ENCODE assay signal across 32 cellular contexts in genomic region chr17:13756763-13757162, GRCh38.
"Had no signal": no experiment of that assay in that cellular context is flagged by ENCODE, and none has a peak within 500 bp of the region (broad histone marks: within the 10 kb centered on the region; RNA-seq: fewer than 3 reads in every experiment).

No MANE protein-coding gene starts in this region.

- H3K9me3 Mint-ChIP-seq: memory B cell, mesothelial cell of epicardium, naive B cell, nephron had no signal

- H3K4me2 ChIP-seq: smooth muscle cell had no signal

- H3K4me3 Mint-ChIP-seq: memory B cell, mesothelial cell of epicardium, naive B cell, nephron had no signal

- H3K9me3 ChIP-seq: esophagus muscularis mucosa, heart right ventricle, mucosa of descending colon, pancreas, stomach, thyroid gland, vagina had no signal

- H3K4me1 Mint-ChIP-seq: memory B cell, naive B cell, nephron had no signal

- H3K27ac ChIP-seq: dorsolateral prefrontal cortex, esophagus muscularis mucosa, heart right ventricle, pancreas, stomach, thyroid gland, vagina had no signal

- ATAC-seq: heart right ventricle, left cardiac atrium, left ventricle myocardium superior, mucosa of descending colon, pancreas, sciatic nerve had no signal

- H3K4me3 ChIP-seq: dorsolateral prefrontal cortex, esophagus muscularis mucosa, heart right ventricle, lung, mucosa of descending colon, pancreas, smooth muscle cell, stomach, thyroid gland, vagina had no signal

- H3K36me3 ChIP-seq: esophagus muscularis mucosa, heart right ventricle, pancreas, stomach, thyroid gland, vagina had no signal

- H3K27ac Mint-ChIP-seq: memory B cell, mesothelial cell of epicardium, nephron had no signal

- H3K36me3 Mint-ChIP-seq: memory B cell, mesothelial cell of epicardium, naive B cell had no signal

- DNase-seq: dorsolateral prefrontal cortex; effector CD4-positive, alpha-beta T cell; foreskin melanocyte; glutamatergic neuron; heart right ventricle; hippocampal formation; left cardiac atrium; left ventricle myocardium superior; mucosa of descending colon; naive B cell; occipital lobe; pancreas; retina; stimulated activated CD4-positive, alpha-beta T cell treated with anti-CD3 and anti-CD28 coated beads, Interleukin-12 subunit alpha, Interleukin-12 subunit beta, amount 100 ng/mL, for 4 hours; stimulated activated CD4-positive, alpha-beta T cell treated with anti-CD3 and anti-CD28 coated beads, Interleukin-1b, Interleukin-23, amount 100 ng/mL, for 48 hours; stimulated activated CD4-positive, alpha-beta T cell treated with anti-CD3 and anti-CD28 coated beads, Interleukin-4, amount 100 ng/mL, for 1 hour; stimulated activated CD8-positive, alpha-beta memory T cell treated with anti-CD3 and anti-CD28 coated beads, Interleukin-4, amount 100 ng/mL, for 48 hours; stimulated activated naive CD4-positive, alpha-beta T cell treated with Interleukin-2 at 50 U/mL for 16 hours; stomach; thyroid gland; trophoblast cell had no signal

- FAIRE-seq: colon, endothelial cell of umbilical vein, islet of Langerhans, pancreas had no signal

- H3K27me3 ChIP-seq: dorsolateral prefrontal cortex, esophagus muscularis mucosa, stomach, thyroid gland, vagina had no signal

- H3K4me1 ChIP-seq: esophagus muscularis mucosa, heart right ventricle, pancreas, stomach, thyroid gland, vagina had no signal
